9 cellular contexts compared by ENCODE assay signal in genomic region chr6:3226422-3227362, GRCh38. TPM values are rescaled to one million over a fixed set of nuclear protein-coding genes. Genes with fewer than 3 reads are reported as not detected.
A peak's percentile ranks its signal among the peaks of the same experiment; 100 is the strongest.
DNase-seq lines count a peak whose midpoint lies in the region; ATAC-seq, FAIRE-seq and TF ChIP-seq lines count a peak whose summit lies in the region.
"Had no signal": no experiment of that assay in that cellular context is flagged by ENCODE, and none has a peak within 500 bp of the region (broad histone marks: within the 10 kb centered on the region; RNA-seq: fewer than 3 reads in every experiment).

No MANE protein-coding gene starts in this region.

- TF ChIP-seq CTCF in heart right ventricle (IDR thresholded peaks at IDR 0.05), result no peak
- TF ChIP-seq CTCF in mammary epithelial cell (conservative IDR thresholded peaks at IDR 0.05 in 1 of 2, IDR thresholded peaks at IDR 0.05 in 1 of 2; ENCODE audit: extremely low read depth in 1 of 2, insufficient read depth in 1 of 2, low read depth in 1 of 2, low read length in 2 of 2), result no peak
- no peak for TF ChIP-seq CTCF in HepG2 (CRISPR knock-in tag; IDR thresholded peaks at IDR 0.05)

- H3K9ac ChIP-seq in mammary epithelial cell (ENCODE audit: insufficient read depth, low read length), result no peak overlapping the region
- peak overlapping the region; percentile 62; the same call in 1 of the 2 replicates for H3K9ac ChIP-seq in HepG2 (ENCODE audit: insufficient read depth, low read depth, low read length)

- H4K20me1 ChIP-seq in mammary epithelial cell (ENCODE audit: insufficient read depth, low read length) (no peaks in the 10 kb centered on the region), HepG2 (ENCODE audit: insufficient read depth, low read length) (peaks cover 6% of the 10 kb centered on the region; the same call in 1 of the 2 replicates)

- 6 to 7% methylated on average over 55 of the region's 55 CpGs for WGBS in heart right ventricle, 2 donors
- WGBS in mammary epithelial cell (ENCODE audit: low coverage, missing lambda C conversion rate), result 14% methylated on average over 21 of the region's 55 CpGs
- WGBS in HepG2 (ENCODE audit: low lambda C conversion rate), result 16% methylated on average over 52 of the region's 55 CpGs

- ATAC-seq in heart right ventricle (peak in 2 of 8 donors; percentile 5 to 40), Right ventricle myocardium inferior (no peak), HepG2 (peak; percentile 3), GM21367 (IDR thresholded peaks at IDR 0.05; ENCODE audit: unreplicated experiment) (no peak)

- H2AFZ ChIP-seq in mammary epithelial cell (ENCODE audit: low read depth, low read length), result peak overlapping the region; percentile 90
- H2AFZ ChIP-seq in HepG2 (ENCODE audit: low read length), result no peak overlapping the region

- dilution Hi-C loops in mammary epithelial cell (cut with HindIII; ENCODE audit: low sequenced_read_pairs), result no loop called here

- no peak for FAIRE-seq in HepG2 (lab: Jason Lieb, UNC)
- FAIRE-seq: frontal cortex had no signal

- BruUV-seq in mammary epithelial cell (replicated peaks; lab: Mats Ljungman, UMichigan) (no TSS peak), HepG2 (replicated peaks; lab: Mats Ljungman, UMichigan) (TSS peak; percentile 65)

- peak in 1 of 2 donors; percentile 30 for DNase-seq in heart right ventricle
- DNase-seq in Right ventricle myocardium inferior (ENCODE audit: missing footprints), result no peak
- peak; percentile 85 for DNase-seq in NCI-H82 (lab: John Stamatoyannopoulos, UW)
- no peak for DNase-seq in mammary epithelial cell
- no peak for DNase-seq in HepG2 (ENCODE audit: low spot score)
- no peak for DNase-seq in HT-29 (ENCODE audit: low spot score)

- in situ Hi-C loops in mammary epithelial cell (cut with MboI; ENCODE audit: low sequenced_read_pairs in 2 of 2), result no loop called here
- in situ Hi-C loops in HepG2 (cut with HindIII; ENCODE audit: extremely low pct_ligation_motif_present, low pct_unique_long_range_greater_than_20kb), result no loop called here

- intact Hi-C loops in heart right ventricle (cut with DNase I) (no loop called here), Right ventricle myocardium inferior (cut with DNase I) (no loop called here), mammary epithelial cell (cut with micrococcal nuclease) (no loop called here), HepG2 (cut with micrococcal nuclease; ENCODE audit: unreplicated experiment) (no loop called here)

- H3K4me2 ChIP-seq in mammary epithelial cell (ENCODE audit: insufficient read depth, low read depth, low read length), result peak overlapping the region; percentile 97
- H3K4me2 ChIP-seq in HepG2 (ENCODE audit: low read depth, low read length), result peak overlapping the region; percentile 87

- H3K36me3 ChIP-seq in heart right ventricle (no peaks in the 10 kb centered on the region), mammary epithelial cell (ENCODE audit: insufficient read depth, low read length) (no peaks in the 10 kb centered on the region), HepG2 (replicated peaks in 1 of 2; ENCODE audit: control insufficient read depth in 1 of 2, insufficient read depth in 2 of 2, low read length in 2 of 2) (no peaks in the 10 kb centered on the region)

- H3K4me3 ChIP-seq in heart right ventricle, result peak overlapping the region; percentile 20 to 59 (median 43)
- H3K4me3 ChIP-seq in mammary epithelial cell (replicated peaks in 1 of 3; ENCODE audit: insufficient read depth in 1 of 3, low read depth in 2 of 3, low read length in 3 of 3), result peak overlapping the region; percentile 38 to 52 (median 40)
- H3K4me3 ChIP-seq in HepG2 (replicated peaks in 1 of 3; ENCODE audit: insufficient read depth in 1 of 3, low read depth in 2 of 3, low read length in 3 of 3), result peak overlapping the region; percentile 40 to 79 (median 60); a peak in 4 of 6 replicates

- TF ChIP-seq POLR2A in HepG2 (IDR thresholded peaks at IDR 0.05; ENCODE audit: insufficient read depth in 1 of 2, low read depth in 2 of 2, low read length in 2 of 2), result no peak

- H3K27me3 ChIP-seq in heart right ventricle (peaks cover 0 to 79% (median 49%) of the 10 kb centered on the region in 7 donors), mammary epithelial cell (ENCODE audit: insufficient read depth, low read length) (peaks cover 25% of the 10 kb centered on the region), HepG2 (ENCODE audit: control insufficient read depth in 1 of 2, insufficient read depth in 2 of 2, low read length in 2 of 2) (peaks cover 25 to 58% of the 10 kb centered on the region in 2 experiments)

- H3K9me3 ChIP-seq in heart right ventricle (no peaks in the 10 kb centered on the region), mammary epithelial cell (replicated peaks; ENCODE audit: insufficient read depth, low read length) (no peaks in the 10 kb centered on the region), HepG2 (ENCODE audit: low read length) (no peaks in the 10 kb centered on the region)

- H3K79me2 ChIP-seq in mammary epithelial cell (ENCODE audit: insufficient read depth, low read length) (no peaks in the 10 kb centered on the region), HepG2 (ENCODE audit: insufficient read depth, low read length) (no peaks in the 10 kb centered on the region)

- H3K27ac ChIP-seq in heart right ventricle, result peak overlapping the region in 1 of 10 donors; percentile 4
- no peak overlapping the region for H3K27ac ChIP-seq in mammary epithelial cell (ENCODE audit: insufficient read depth, low read depth, low read length)
- no peak overlapping the region for H3K27ac ChIP-seq in HepG2 (ENCODE audit: extremely low read length, insufficient read depth, low read length)
- H3K27ac ChIP-seq in temporal lobe (ENCODE audit: low read depth, low read length), result peak overlapping the region; percentile 63

- TF ChIP-seq EP300 in HepG2 (IDR thresholded peaks at IDR 0.05; ENCODE audit: low read depth in 2 of 2, low read length in 2 of 2), result no peak
- TF ChIP-seq EP300 in HepG2 (CRISPR knock-in tag; IDR thresholded peaks at IDR 0.05; ENCODE audit: borderline replicate concordance), result no peak

- POLR2A ChIA-PET in HepG2 (lab: Yijun Ruan, JAX), result interaction anchor here (1.0 to 1.3 kb wide), 2 partner anchors 21 to 25 kb away, joined by 3 to 5 read pairs; no protein-coding TSS in a partner anchor

- CTCF ChIA-PET in mammary epithelial cell (lab: Charles Lee; ENCODE audit: low non-redundant PET), result no interaction called here
- CTCF ChIA-PET in HepG2 (lab: Yijun Ruan, JAX; ENCODE audit: low intra/inter-chr PET ratio, low total read pairs), result no interaction called here

- no peak for TF ChIP-seq RAD21 in HepG2 (CRISPR knock-in tag; IDR thresholded peaks at IDR 0.05)

- H3K4me1 ChIP-seq in heart right ventricle (peaks cover 17 to 49% (median 40%) of the 10 kb centered on the region in 9 donors), mammary epithelial cell (ENCODE audit: insufficient read depth, low read length) (peaks cover 19% of the 10 kb centered on the region), HepG2 (ENCODE audit: insufficient read depth, low read length) (peaks cover 46% of the 10 kb centered on the region)

RNA-seq across cellular contexts. Expression of gene TUBB2B, which starts 0.8 kb away (rescaled TPM):
- total RNA-seq in heart right ventricle (1 to 10 TPM in 5 of 10 donors, under 1 TPM in 5; 0.28 to 3.6 (median 0.94) TPM), Right ventricle myocardium inferior (0.97 TPM), mammary epithelial cell (10 to 100 TPM in 1 of 2 donors, 1 to 10 TPM in 1; 3.1 to 31.8 TPM), HepG2 (2016; rRNA removed; fragmentation: Illumina TruSeq; extraction: Trizol) (9.3 and 10.3 TPM in 2 replicates), temporal lobe (2,668 TPM)
- polyA plus RNA-seq in heart right ventricle (1 to 10 TPM in 1 of 2 donors, under 1 TPM in 1; 0.59 to 3.4 TPM), mammary epithelial cell (5.7 TPM), HepG2 (2011; rRNA removed) (23.6 and 39.5 TPM in 2 replicates)
- 3.5 TPM for polyA minus RNA-seq in mammary epithelial cell
- 4.4 and 4.7 TPM in 2 replicates for total RNA-seq in HepG2 (2016; cell fraction: cytosol; rRNA removed; fragmentation: Illumina TruSeq; extraction: Trizol; ENCODE audit: low read depth)
- 7.4 and 10.0 TPM in 2 replicates for total RNA-seq in HepG2 (2016; cell fraction: insoluble cytoplasmic fraction; rRNA removed; fragmentation: Illumina TruSeq; extraction: Trizol)
- total RNA-seq in HepG2 (2016; cell fraction: membrane; rRNA removed; fragmentation: Illumina TruSeq; extraction: Trizol), result 7.0 TPM in 2 replicates
- 4.2 TPM in 2 replicates for total RNA-seq in HepG2 (2016; cell fraction: nucleus; rRNA removed; fragmentation: Illumina TruSeq; extraction: Trizol)
- 33.6 and 35.1 TPM in 2 replicates for polyA plus RNA-seq in HepG2 (2011; cell fraction: cytosol; rRNA removed)
- polyA plus RNA-seq in HepG2 (2011; cell fraction: nucleus; rRNA removed), result 20.7 and 31.9 TPM in 2 replicates
- 18.7 and 50.4 TPM in 2 replicates for polyA plus RNA-seq in HepG2 (2012)
- 3.0 and 3.6 TPM in 2 replicates for polyA plus RNA-seq in HepG2 (2016; cell fraction: cytosol; fragmentation: Illumina TruSeq; extraction: Trizol; ENCODE audit: low read depth)
- 8.6 and 11.7 TPM in 2 replicates for polyA plus RNA-seq in HepG2 (2016; cell fraction: insoluble cytoplasmic fraction; fragmentation: Illumina TruSeq; extraction: Trizol; ENCODE audit: low read depth)
- polyA plus RNA-seq in HepG2 (2016; cell fraction: membrane; fragmentation: Illumina TruSeq; extraction: Trizol; ENCODE audit: low read depth), result 4.9 and 7.1 TPM in 2 replicates
- 6.5 and 6.8 TPM in 2 replicates for polyA plus RNA-seq in HepG2 (2016; cell fraction: nucleus; fragmentation: Illumina TruSeq; extraction: Trizol; ENCODE audit: insufficient read depth, low read depth)
- 39.5 TPM in 1 of 2 replicates, not detected in the other for polyA minus RNA-seq in HepG2 (2011; rRNA and poly(A)+ RNA removed; ENCODE audit: low replicate concordance)
- 20.2 and 27.6 TPM in 2 replicates for polyA minus RNA-seq in HepG2 (2011; cell fraction: cytosol; rRNA and poly(A)+ RNA removed)
- polyA minus RNA-seq in HepG2 (2011; cell fraction: nucleus; rRNA and poly(A)+ RNA removed), result 4.5 and 11.2 TPM in 2 replicates
- 1.7 and 2.5 TPM in 2 replicates for total RNA-seq in HT-29 (2014; rRNA removed; shearing (Covaris generic))

RNA-seq across cellular contexts. Expression of gene PSMG4, which starts 32.1 kb away (rescaled TPM):
- total RNA-seq in heart right ventricle (10 to 100 TPM in 5 of 10 donors, 1 to 10 TPM in 5; 8.1 to 10.8 (median 10.0) TPM), Right ventricle myocardium inferior (9.1 TPM), mammary epithelial cell (10 to 100 TPM; 14.3 to 29.9 TPM), HepG2 (2016; rRNA removed; fragmentation: Illumina TruSeq; extraction: Trizol) (24.5 and 32.8 TPM in 2 replicates), temporal lobe (19.9 TPM)
- polyA plus RNA-seq in heart right ventricle (10 to 100 TPM; 14.0 to 38.6 TPM), mammary epithelial cell (26.1 TPM), HepG2 (2011; rRNA removed) (28.5 and 32.8 TPM in 2 replicates)
- polyA minus RNA-seq in mammary epithelial cell, result 6.7 TPM
- total RNA-seq in HepG2 (2016; cell fraction: cytosol; rRNA removed; fragmentation: Illumina TruSeq; extraction: Trizol; ENCODE audit: low read depth), result 43.3 and 56.1 TPM in 2 replicates
- 26.0 and 30.5 TPM in 2 replicates for total RNA-seq in HepG2 (2016; cell fraction: insoluble cytoplasmic fraction; rRNA removed; fragmentation: Illumina TruSeq; extraction: Trizol)
- total RNA-seq in HepG2 (2016; cell fraction: membrane; rRNA removed; fragmentation: Illumina TruSeq; extraction: Trizol), result 33.3 and 46.1 TPM in 2 replicates
- 22.5 and 24.0 TPM in 2 replicates for total RNA-seq in HepG2 (2016; cell fraction: nucleus; rRNA removed; fragmentation: Illumina TruSeq; extraction: Trizol)
- polyA plus RNA-seq in HepG2 (2011; cell fraction: cytosol; rRNA removed), result 24.5 and 48.7 TPM in 2 replicates
- 39.7 and 47.3 TPM in 2 replicates for polyA plus RNA-seq in HepG2 (2011; cell fraction: nucleus; rRNA removed)
- polyA plus RNA-seq in HepG2 (2012), result 24.7 TPM in 2 replicates
- polyA plus RNA-seq in HepG2 (2016; cell fraction: cytosol; fragmentation: Illumina TruSeq; extraction: Trizol; ENCODE audit: low read depth), result 40.0 and 56.6 TPM in 2 replicates
- 25.9 and 30.2 TPM in 2 replicates for polyA plus RNA-seq in HepG2 (2016; cell fraction: insoluble cytoplasmic fraction; fragmentation: Illumina TruSeq; extraction: Trizol; ENCODE audit: low read depth)
- 27.5 and 37.6 TPM in 2 replicates for polyA plus RNA-seq in HepG2 (2016; cell fraction: membrane; fragmentation: Illumina TruSeq; extraction: Trizol; ENCODE audit: low read depth)
- polyA plus RNA-seq in HepG2 (2016; cell fraction: nucleus; fragmentation: Illumina TruSeq; extraction: Trizol; ENCODE audit: insufficient read depth, low read depth), result 36.5 and 39.2 TPM in 2 replicates
- polyA minus RNA-seq in HepG2 (2011; rRNA and poly(A)+ RNA removed; ENCODE audit: low replicate concordance), result 28.6 and 43.2 TPM in 2 replicates
- polyA minus RNA-seq in HepG2 (2011; cell fraction: cytosol; rRNA and poly(A)+ RNA removed), result 12.1 and 14.2 TPM in 2 replicates
- 23.0 and 28.2 TPM in 2 replicates for polyA minus RNA-seq in HepG2 (2011; cell fraction: nucleus; rRNA and poly(A)+ RNA removed)
- 142 and 145 TPM in 2 replicates for total RNA-seq in HT-29 (2014; rRNA removed; shearing (Covaris generic))

Comparison
In these comparisons a context has a peak if more than half of its experiments do, and no peak if none do; other contexts are left out.
1. RNA of gene TUBB2B, which starts 0.8 kb away (total RNA-seq): 2,668 TPM in temporal lobe (single experiment); 3.1 to 31.8 TPM in mammary epithelial cell, 4.2 to 10.3 TPM in HepG2, 1.7 to 2.5 TPM in HT-29, 0.28 to 3.6 TPM in heart right ventricle and 0.97 TPM in Right ventricle myocardium inferior (single experiment); every median in the first group is over 10 times any median in the second.
2. Peak in every context shown above with its lines, with median percentiles within 50 percentile points of each other: H3K4me3 ChIP-seq.